1 cellular context compared by ENCODE assay signal in the genomic region with DNA sequence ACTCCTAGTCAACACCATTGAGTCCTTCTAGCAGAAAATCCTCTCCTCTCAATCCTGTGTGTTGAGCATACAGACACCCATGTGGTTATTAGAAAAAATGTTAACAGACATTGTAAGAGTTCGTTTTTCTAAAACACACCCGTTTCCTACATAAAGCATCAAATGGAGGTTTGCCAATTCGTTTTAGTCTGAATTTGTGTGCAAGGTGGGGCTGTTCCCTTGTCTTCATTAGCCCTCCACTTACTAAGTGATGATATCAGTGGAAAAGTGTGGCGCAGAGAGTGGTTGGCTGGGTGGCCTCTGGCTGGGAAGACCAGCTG.
TF ChIP-seq lines count a peak whose summit lies in the region.

No MANE protein-coding gene starts in this region.

TF ChIP-seq in GM23338, 12 proteins besides CTCF, POLR2A, EP300 and RAD21 (continued from another document):
- TF ChIP-seq, protein P1, sequence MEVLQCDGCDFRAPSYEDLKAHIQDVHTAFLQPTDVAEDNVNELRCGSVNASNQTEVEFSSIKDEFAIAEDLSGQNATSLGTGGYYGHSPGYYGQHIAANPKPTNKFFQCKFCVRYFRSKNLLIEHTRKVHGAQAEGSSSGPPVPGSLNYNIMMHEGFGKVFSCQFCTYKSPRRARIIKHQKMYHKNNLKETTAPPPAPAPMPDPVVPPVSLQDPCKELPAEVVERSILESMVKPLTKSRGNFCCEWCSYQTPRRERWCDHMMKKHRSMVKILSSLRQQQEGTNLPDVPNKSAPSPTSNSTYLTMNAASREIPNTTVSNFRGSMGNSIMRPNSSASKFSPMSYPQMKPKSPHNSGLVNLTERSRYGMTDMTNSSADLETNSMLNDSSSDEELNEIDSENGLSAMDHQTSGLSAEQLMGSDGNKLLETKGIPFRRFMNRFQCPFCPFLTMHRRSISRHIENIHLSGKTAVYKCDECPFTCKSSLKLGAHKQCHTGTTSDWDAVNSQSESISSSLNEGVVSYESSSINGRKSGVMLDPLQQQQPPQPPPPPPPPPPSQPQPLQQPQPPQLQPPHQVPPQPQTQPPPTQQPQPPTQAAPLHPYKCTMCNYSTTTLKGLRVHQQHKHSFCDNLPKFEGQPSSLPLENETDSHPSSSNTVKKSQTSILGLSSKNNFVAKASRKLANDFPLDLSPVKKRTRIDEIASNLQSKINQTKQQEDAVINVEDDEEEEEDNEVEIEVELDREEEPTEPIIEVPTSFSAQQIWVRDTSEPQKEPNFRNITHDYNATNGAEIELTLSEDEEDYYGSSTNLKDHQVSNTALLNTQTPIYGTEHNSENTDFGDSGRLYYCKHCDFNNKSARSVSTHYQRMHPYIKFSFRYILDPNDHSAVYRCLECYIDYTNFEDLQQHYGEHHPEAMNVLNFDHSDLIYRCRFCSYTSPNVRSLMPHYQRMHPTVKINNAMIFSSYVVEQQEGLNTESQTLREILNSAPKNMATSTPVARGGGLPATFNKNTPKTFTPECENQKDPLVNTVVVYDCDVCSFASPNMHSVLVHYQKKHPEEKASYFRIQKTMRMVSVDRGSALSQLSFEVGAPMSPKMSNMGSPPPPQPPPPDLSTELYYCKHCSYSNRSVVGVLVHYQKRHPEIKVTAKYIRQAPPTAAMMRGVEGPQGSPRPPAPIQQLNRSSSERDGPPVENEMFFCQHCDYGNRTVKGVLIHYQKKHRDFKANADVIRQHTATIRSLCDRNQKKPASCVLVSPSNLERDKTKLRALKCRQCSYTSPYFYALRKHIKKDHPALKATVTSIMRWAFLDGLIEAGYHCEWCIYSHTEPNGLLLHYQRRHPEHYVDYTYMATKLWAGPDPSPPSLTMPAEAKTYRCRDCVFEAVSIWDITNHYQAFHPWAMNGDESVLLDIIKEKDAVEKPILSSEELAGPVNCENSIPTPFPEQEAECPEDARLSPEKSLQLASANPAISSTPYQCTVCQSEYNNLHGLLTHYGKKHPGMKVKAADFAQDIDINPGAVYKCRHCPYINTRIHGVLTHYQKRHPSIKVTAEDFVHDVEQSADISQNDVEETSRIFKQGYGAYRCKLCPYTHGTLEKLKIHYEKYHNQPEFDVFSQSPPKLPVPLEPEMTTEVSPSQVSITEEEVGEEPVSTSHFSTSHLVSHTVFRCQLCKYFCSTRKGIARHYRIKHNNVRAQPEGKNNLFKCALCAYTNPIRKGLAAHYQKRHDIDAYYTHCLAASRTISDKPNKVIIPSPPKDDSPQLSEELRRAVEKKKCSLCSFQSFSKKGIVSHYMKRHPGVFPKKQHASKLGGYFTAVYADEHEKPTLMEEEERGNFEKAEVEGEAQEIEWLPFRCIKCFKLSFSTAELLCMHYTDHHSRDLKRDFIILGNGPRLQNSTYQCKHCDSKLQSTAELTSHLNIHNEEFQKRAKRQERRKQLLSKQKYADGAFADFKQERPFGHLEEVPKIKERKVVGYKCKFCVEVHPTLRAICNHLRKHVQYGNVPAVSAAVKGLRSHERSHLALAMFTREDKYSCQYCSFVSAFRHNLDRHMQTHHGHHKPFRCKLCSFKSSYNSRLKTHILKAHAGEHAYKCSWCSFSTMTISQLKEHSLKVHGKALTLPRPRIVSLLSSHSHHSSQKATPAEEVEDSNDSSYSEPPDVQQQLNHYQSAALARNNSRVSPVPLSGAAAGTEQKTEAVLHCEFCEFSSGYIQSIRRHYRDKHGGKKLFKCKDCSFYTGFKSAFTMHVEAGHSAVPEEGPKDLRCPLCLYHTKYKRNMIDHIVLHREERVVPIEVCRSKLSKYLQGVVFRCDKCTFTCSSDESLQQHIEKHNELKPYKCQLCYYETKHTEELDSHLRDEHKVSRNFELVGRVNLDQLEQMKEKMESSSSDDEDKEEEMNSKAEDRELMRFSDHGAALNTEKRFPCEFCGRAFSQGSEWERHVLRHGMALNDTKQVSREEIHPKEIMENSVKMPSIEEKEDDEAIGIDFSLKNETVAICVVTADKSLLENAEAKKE (CRISPR knock-in tag; IDR thresholded peaks at IDR 0.05), result no peak
- TF ChIP-seq JUNB (IDR thresholded peaks at IDR 0.05; ENCODE audit: unreplicated experiment), result no peak
- TF ChIP-seq, protein P2, sequence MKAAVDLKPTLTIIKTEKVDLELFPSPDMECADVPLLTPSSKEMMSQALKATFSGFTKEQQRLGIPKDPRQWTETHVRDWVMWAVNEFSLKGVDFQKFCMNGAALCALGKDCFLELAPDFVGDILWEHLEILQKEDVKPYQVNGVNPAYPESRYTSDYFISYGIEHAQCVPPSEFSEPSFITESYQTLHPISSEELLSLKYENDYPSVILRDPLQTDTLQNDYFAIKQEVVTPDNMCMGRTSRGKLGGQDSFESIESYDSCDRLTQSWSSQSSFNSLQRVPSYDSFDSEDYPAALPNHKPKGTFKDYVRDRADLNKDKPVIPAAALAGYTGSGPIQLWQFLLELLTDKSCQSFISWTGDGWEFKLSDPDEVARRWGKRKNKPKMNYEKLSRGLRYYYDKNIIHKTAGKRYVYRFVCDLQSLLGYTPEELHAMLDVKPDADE (IDR thresholded peaks at IDR 0.05), result no peak
- no peak for TF ChIP-seq NANOG (IDR thresholded peaks at IDR 0.05; ENCODE audit: borderline replicate concordance)
